11 cellular contexts compared by ENCODE assay signal in the genomic region with DNA sequence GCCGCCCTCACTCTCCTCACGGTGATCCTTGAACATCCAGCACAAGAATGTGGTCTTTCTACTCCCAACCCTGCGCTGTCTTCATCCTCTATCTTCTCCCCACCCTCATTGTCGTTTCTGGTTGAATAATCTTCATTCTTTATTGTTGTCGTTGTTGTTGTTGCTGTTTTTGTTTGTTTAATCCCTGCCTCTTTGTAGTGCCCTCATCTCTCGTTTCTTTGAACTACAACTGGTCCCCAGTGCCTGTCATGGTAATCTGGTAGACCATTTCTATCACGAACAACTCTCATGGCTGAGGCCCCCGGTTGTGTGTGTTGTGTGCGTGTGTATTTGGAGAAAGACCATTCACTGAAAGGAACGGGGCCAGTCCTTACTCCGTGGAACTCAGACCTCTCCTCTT. TPM values are rescaled to one million over a fixed set of nuclear protein-coding genes. Genes with fewer than 3 reads are reported as not detected.
DNase-seq lines count a peak whose midpoint lies in the region; ATAC-seq, FAIRE-seq and TF ChIP-seq lines count a peak whose summit lies in the region.
"Had no signal": no experiment of that assay in that cellular context is flagged by ENCODE, and none has a peak within 500 bp of the region (broad histone marks: within the 10 kb centered on the region; RNA-seq: fewer than 3 reads in every experiment).

No MANE protein-coding gene starts in this region.

- H3K4me3 ChIP-seq in HepG2 (replicated peaks in 1 of 3; ENCODE audit: insufficient read depth in 1 of 3, low read depth in 2 of 3, low read length in 3 of 3): peak overlapping the region; percentile 41 to 78 (median 56); a peak in 4 of 6 replicates
- no peak overlapping the region for H3K4me3 ChIP-seq in right lobe of liver
- peak overlapping the region; percentile 51 to 87 (median 74) for H3K4me3 ChIP-seq in mammary epithelial cell (replicated peaks in 1 of 3; ENCODE audit: insufficient read depth in 1 of 3, low read depth in 2 of 3, low read length in 3 of 3)
- H3K4me3 ChIP-seq in aorta (ENCODE audit: low read length in 2 of 2): peak overlapping the region; percentile 82 to 92

- H3K9ac ChIP-seq in HepG2 (ENCODE audit: insufficient read depth, low read depth, low read length): no peak overlapping the region
- no peak overlapping the region for H3K9ac ChIP-seq in mammary epithelial cell (ENCODE audit: insufficient read depth, low read length)

- H3K4me1 ChIP-seq in HepG2 (ENCODE audit: insufficient read depth, low read length): peaks cover 23% of the 10 kb centered on the region
- H3K4me1 ChIP-seq in right lobe of liver: peaks cover 0 to 17% (median 3%) of the 10 kb centered on the region in 4 donors
- H3K4me1 ChIP-seq in mammary epithelial cell (ENCODE audit: insufficient read depth, low read length): peaks cover 14% of the 10 kb centered on the region
- H3K4me1 ChIP-seq in aorta (ENCODE audit: control insufficient read depth in 1 of 2, insufficient read depth in 2 of 2, low read length in 2 of 2): no peaks in the 10 kb centered on the region

- TF ChIP-seq CTCF in HepG2 (CRISPR knock-in tag; IDR thresholded peaks at IDR 0.05) (no peak), right lobe of liver (IDR thresholded peaks at IDR 0.05) (no peak), mammary epithelial cell (conservative IDR thresholded peaks at IDR 0.05 in 1 of 2, IDR thresholded peaks at IDR 0.05 in 1 of 2; ENCODE audit: extremely low read depth in 1 of 2, insufficient read depth in 1 of 2, low read depth in 1 of 2, low read length in 2 of 2) (no peak)

- no TSS peak for BruUV-seq in HepG2 (replicated peaks; lab: Mats Ljungman, UMichigan)
- no TSS peak for BruUV-seq in mammary epithelial cell (replicated peaks; lab: Mats Ljungman, UMichigan)

- H4K20me1 ChIP-seq in HepG2 (ENCODE audit: insufficient read depth, low read length): no peaks in the 10 kb centered on the region
- no peaks in the 10 kb centered on the region for H4K20me1 ChIP-seq in mammary epithelial cell (ENCODE audit: insufficient read depth, low read length)

- ATAC-seq in HepG2 (peak; percentile 21), right lobe of liver (no peak), naive B cell (ENCODE audit: low read depth in 2 of 2) (no peak), aorta (ENCODE audit: low FRiP score) (no peak), GM19397 (IDR thresholded peaks at IDR 0.05; ENCODE audit: unreplicated experiment) (no peak), GM21367 (IDR thresholded peaks at IDR 0.05; ENCODE audit: unreplicated experiment) (no peak)

- H3K9me3 ChIP-seq in HepG2 (ENCODE audit: low read length) (no peaks in the 10 kb centered on the region), right lobe of liver (no peaks in the 10 kb centered on the region), mammary epithelial cell (replicated peaks; ENCODE audit: insufficient read depth, low read length) (no peaks in the 10 kb centered on the region), aorta (ENCODE audit: control insufficient read depth, low read length) (no peaks in the 10 kb centered on the region)

- H3K4me1 Mint-ChIP-seq in naive B cell: peaks cover 20 to 31% (median 29%) of the 10 kb centered on the region in 3 donors

- H3K27ac Mint-ChIP-seq in naive B cell: peak overlapping the region; percentile 7 to 94 (median 72)

- no peaks in the 10 kb centered on the region for H3K36me3 Mint-ChIP-seq in naive B cell

- CTCF ChIA-PET in HepG2 (lab: Yijun Ruan, JAX; ENCODE audit: low intra/inter-chr PET ratio, low total read pairs) (no interaction called here), mammary epithelial cell (lab: Charles Lee; ENCODE audit: low non-redundant PET) (no interaction called here)

- H3K36me3 ChIP-seq in HepG2 (replicated peaks in 1 of 2; ENCODE audit: control insufficient read depth in 1 of 2, insufficient read depth in 2 of 2, low read length in 2 of 2): no peaks in the 10 kb centered on the region
- H3K36me3 ChIP-seq in right lobe of liver: no peaks in the 10 kb centered on the region
- H3K36me3 ChIP-seq in mammary epithelial cell (ENCODE audit: insufficient read depth, low read length): no peaks in the 10 kb centered on the region
- H3K36me3 ChIP-seq in aorta (ENCODE audit: control insufficient read depth in 1 of 2, insufficient read depth in 2 of 2, low read length in 1 of 2): no peaks in the 10 kb centered on the region

- no peak overlapping the region for H3K27ac ChIP-seq in HepG2 (ENCODE audit: extremely low read length, insufficient read depth, low read length)
- H3K27ac ChIP-seq in right lobe of liver: no peak overlapping the region
- H3K27ac ChIP-seq in mammary epithelial cell (ENCODE audit: insufficient read depth, low read depth, low read length): no peak overlapping the region
- no peak overlapping the region for H3K27ac ChIP-seq in aorta (ENCODE audit: low read depth in 1 of 2, low read length in 2 of 2)

- dilution Hi-C loops in mammary epithelial cell (cut with HindIII; ENCODE audit: low sequenced_read_pairs): no loop called here

- H3K4me3 Mint-ChIP-seq in naive B cell: peak overlapping the region; percentile 70 to 93 (median 84)

- FAIRE-seq in HepG2 (lab: Jason Lieb, UNC): peak; percentile 28
- FAIRE-seq: TTC549 had no signal

- H3K79me2 ChIP-seq in HepG2 (ENCODE audit: insufficient read depth, low read length) (no peaks in the 10 kb centered on the region), mammary epithelial cell (ENCODE audit: insufficient read depth, low read length) (peaks cover 34% of the 10 kb centered on the region)

- H3K4me2 ChIP-seq in HepG2 (ENCODE audit: low read depth, low read length) (peak overlapping the region; percentile 81), mammary epithelial cell (ENCODE audit: insufficient read depth, low read depth, low read length) (peak overlapping the region; percentile 82)

- in situ Hi-C loops in HepG2 (cut with HindIII; ENCODE audit: extremely low pct_ligation_motif_present, low pct_unique_long_range_greater_than_20kb): no loop called here
- in situ Hi-C loops in mammary epithelial cell (cut with MboI; ENCODE audit: low sequenced_read_pairs in 2 of 2): no loop called here

- intact Hi-C loops in HepG2 (cut with micrococcal nuclease; ENCODE audit: unreplicated experiment) (loop anchor here (10.0 kb wide), 2 partner anchors 145 to 205 kb away; partner anchors contain the start of gene ATOSA), right lobe of liver (cut with DNase I) (no loop called here), mammary epithelial cell (cut with micrococcal nuclease) (loop anchor here (1.0 to 5.0 kb wide), 8 partner anchors 28 to 205 kb away; no protein-coding TSS in a partner anchor), aorta (cut with DNase I) (loop anchor here in 1 of 2 donors (5.0 kb wide), 1 partner anchor 37 kb away; the partner anchor contains the start of gene ARPP19)

- no peak for DNase-seq in HepG2 (ENCODE audit: low spot score)
- DNase-seq in right lobe of liver: no peak
- DNase-seq in mammary epithelial cell: no peak
- DNase-seq in naive B cell: no peak
- DNase-seq in aorta: no peak
- no peak for DNase-seq in DMS153 treated with DMSO at 0.1 percent for 48 hours (lab: John Stamatoyannopoulos, UW; ENCODE audit: unreplicated experiment)
- DNase-seq: DMS79, KBM-7 had no signal

- H3K27me3 ChIP-seq in HepG2 (ENCODE audit: control insufficient read depth in 1 of 2, insufficient read depth in 2 of 2, low read length in 2 of 2): peaks cover 3 to 42% of the 10 kb centered on the region in 2 experiments; a peak in 4 of 5 replicates
- H3K27me3 ChIP-seq in right lobe of liver: no peaks in the 10 kb centered on the region
- no peaks in the 10 kb centered on the region for H3K27me3 ChIP-seq in mammary epithelial cell (ENCODE audit: insufficient read depth, low read length)
- H3K27me3 ChIP-seq in aorta (ENCODE audit: control insufficient read depth in 1 of 2, insufficient read depth in 2 of 2, low read length in 1 of 2): no peaks in the 10 kb centered on the region

- TF ChIP-seq EP300 in HepG2 (IDR thresholded peaks at IDR 0.05; ENCODE audit: low read depth in 2 of 2, low read length in 2 of 2) (no peak), HepG2 (CRISPR knock-in tag; IDR thresholded peaks at IDR 0.05; ENCODE audit: borderline replicate concordance) (no peak)

- no peaks in the 10 kb centered on the region for H3K9me3 Mint-ChIP-seq in naive B cell

- POLR2A ChIA-PET in HepG2 (lab: Yijun Ruan, JAX): no interaction called here

- no peak for TF ChIP-seq POLR2A in HepG2 (IDR thresholded peaks at IDR 0.05; ENCODE audit: insufficient read depth in 1 of 2, low read depth in 2 of 2, low read length in 2 of 2)
- TF ChIP-seq POLR2A in right lobe of liver (IDR thresholded peaks at IDR 0.05): no peak

- 18% methylated on average over 11 of the region's 11 CpGs for WGBS in HepG2 (ENCODE audit: low lambda C conversion rate)
- WGBS in right lobe of liver (ENCODE audit: insufficient coverage, low coverage, low lambda C conversion rate, missing lambda C conversion rate): 37% methylated on average over 10 of the region's 11 CpGs
- 50% methylated on average over 11 of the region's 11 CpGs for WGBS in mammary epithelial cell (ENCODE audit: low coverage, missing lambda C conversion rate)
- 23 to 30% methylated on average over 11 of the region's 11 CpGs for WGBS in aorta, 2 donors

- TF ChIP-seq RAD21 in HepG2 (CRISPR knock-in tag; IDR thresholded peaks at IDR 0.05): no peak

- H3K27me3 Mint-ChIP-seq in naive B cell: peaks cover 0 to 4% (median 0%) of the 10 kb centered on the region in 3 donors

- no peak overlapping the region for H2AFZ ChIP-seq in HepG2 (ENCODE audit: low read length)
- peak overlapping the region; percentile 96 for H2AFZ ChIP-seq in mammary epithelial cell (ENCODE audit: low read depth, low read length)

RNA-seq across cellular contexts. Expression of gene MYO5A, which starts 1.3 kb away (rescaled TPM):
- total RNA-seq in HepG2 (2016; rRNA removed; fragmentation: Illumina TruSeq; extraction: Trizol) (4.8 and 9.4 TPM in 2 replicates), right lobe of liver (10 to 100 TPM in 2 of 6 experiments, 1 to 10 TPM in 4; 3.2 to 13.3 (median 5.0) TPM), mammary epithelial cell (10 to 100 TPM; 79.5 to 79.7 TPM), aorta (10 to 100 TPM; 34.5 to 42.1 TPM)
- total RNA-seq in HepG2 (2016; cell fraction: cytosol; rRNA removed; fragmentation: Illumina TruSeq; extraction: Trizol; ENCODE audit: low read depth): 0.91 and 1.9 TPM in 2 replicates
- total RNA-seq in HepG2 (2016; cell fraction: insoluble cytoplasmic fraction; rRNA removed; fragmentation: Illumina TruSeq; extraction: Trizol): 4.2 and 6.7 TPM in 2 replicates
- total RNA-seq in HepG2 (2016; cell fraction: membrane; rRNA removed; fragmentation: Illumina TruSeq; extraction: Trizol): 3.0 and 3.6 TPM in 2 replicates
- total RNA-seq in HepG2 (2016; cell fraction: nucleus; rRNA removed; fragmentation: Illumina TruSeq; extraction: Trizol): 4.6 and 5.9 TPM in 2 replicates
- polyA plus RNA-seq in HepG2 (2011; rRNA removed) (2.7 and 2.8 TPM in 2 replicates), mammary epithelial cell (40.2 TPM), naive B cell (ENCODE audit: low read depth in 6 of 6) (10 to 100 TPM in 2 of 6 donors, 1 to 10 TPM in 4; 3.8 to 15.0 (median 9.3) TPM), aorta (1 to 10 TPM; 5.7 to 9.5 TPM)
- 2.1 and 2.8 TPM in 2 replicates for polyA plus RNA-seq in HepG2 (2011; cell fraction: cytosol; rRNA removed)
- polyA plus RNA-seq in HepG2 (2011; cell fraction: nucleus; rRNA removed): 2.8 and 3.8 TPM in 2 replicates
- 1.3 and 1.5 TPM in 2 replicates for polyA plus RNA-seq in HepG2 (2012)
- 0.27 and 0.34 TPM in 2 replicates for polyA plus RNA-seq in HepG2 (2016; cell fraction: cytosol; fragmentation: Illumina TruSeq; extraction: Trizol; ENCODE audit: low read depth)
- polyA plus RNA-seq in HepG2 (2016; cell fraction: insoluble cytoplasmic fraction; fragmentation: Illumina TruSeq; extraction: Trizol; ENCODE audit: low read depth): 3.4 and 4.6 TPM in 2 replicates
- 0.93 and 1.1 TPM in 2 replicates for polyA plus RNA-seq in HepG2 (2016; cell fraction: membrane; fragmentation: Illumina TruSeq; extraction: Trizol; ENCODE audit: low read depth)
- polyA plus RNA-seq in HepG2 (2016; cell fraction: nucleus; fragmentation: Illumina TruSeq; extraction: Trizol; ENCODE audit: insufficient read depth, low read depth): 4.0 and 5.1 TPM in 2 replicates
- polyA minus RNA-seq in HepG2 (2011; rRNA and poly(A)+ RNA removed; ENCODE audit: low replicate concordance): 9.6 and 27.2 TPM in 2 replicates
- polyA minus RNA-seq in HepG2 (2011; cell fraction: cytosol; rRNA and poly(A)+ RNA removed): 2.6 and 5.5 TPM in 2 replicates
- polyA minus RNA-seq in HepG2 (2011; cell fraction: nucleus; rRNA and poly(A)+ RNA removed): 5.7 and 8.0 TPM in 2 replicates
- 101 TPM for polyA minus RNA-seq in mammary epithelial cell

RNA-seq across cellular contexts. Expression of gene ARPP19, which starts 38.9 kb away (rescaled TPM):
- total RNA-seq in HepG2 (2016; rRNA removed; fragmentation: Illumina TruSeq; extraction: Trizol) (123 and 213 TPM in 2 replicates), right lobe of liver (10 to 100 TPM; 47.0 to 73.9 (median 51.6) TPM), mammary epithelial cell (100 to 1,000 TPM; 153 to 200 TPM), aorta (100 to 1,000 TPM; 129 to 163 TPM)
- total RNA-seq in HepG2 (2016; cell fraction: cytosol; rRNA removed; fragmentation: Illumina TruSeq; extraction: Trizol; ENCODE audit: low read depth): 48.6 and 51.6 TPM in 2 replicates
- total RNA-seq in HepG2 (2016; cell fraction: insoluble cytoplasmic fraction; rRNA removed; fragmentation: Illumina TruSeq; extraction: Trizol): 118 and 236 TPM in 2 replicates
- 139 and 157 TPM in 2 replicates for total RNA-seq in HepG2 (2016; cell fraction: membrane; rRNA removed; fragmentation: Illumina TruSeq; extraction: Trizol)
- 60.2 and 70.4 TPM in 2 replicates for total RNA-seq in HepG2 (2016; cell fraction: nucleus; rRNA removed; fragmentation: Illumina TruSeq; extraction: Trizol)
- polyA plus RNA-seq in HepG2 (2011; rRNA removed) (52.9 and 70.8 TPM in 2 replicates), mammary epithelial cell (68.8 TPM), naive B cell (ENCODE audit: low read depth in 6 of 6) (10 to 100 TPM; 48.6 to 73.3 (median 54.2) TPM), aorta (10 to 100 TPM; 33.3 to 55.6 TPM)
- 23.7 and 50.4 TPM in 2 replicates for polyA plus RNA-seq in HepG2 (2011; cell fraction: cytosol; rRNA removed)
- polyA plus RNA-seq in HepG2 (2011; cell fraction: nucleus; rRNA removed): 8.8 and 16.4 TPM in 2 replicates
- 48.0 and 60.4 TPM in 2 replicates for polyA plus RNA-seq in HepG2 (2012)
- 47.2 and 48.8 TPM in 2 replicates for polyA plus RNA-seq in HepG2 (2016; cell fraction: cytosol; fragmentation: Illumina TruSeq; extraction: Trizol; ENCODE audit: low read depth)
- 150 and 158 TPM in 2 replicates for polyA plus RNA-seq in HepG2 (2016; cell fraction: insoluble cytoplasmic fraction; fragmentation: Illumina TruSeq; extraction: Trizol; ENCODE audit: low read depth)
- 82.4 and 95.9 TPM in 2 replicates for polyA plus RNA-seq in HepG2 (2016; cell fraction: membrane; fragmentation: Illumina TruSeq; extraction: Trizol; ENCODE audit: low read depth)
- polyA plus RNA-seq in HepG2 (2016; cell fraction: nucleus; fragmentation: Illumina TruSeq; extraction: Trizol; ENCODE audit: insufficient read depth, low read depth): 65.7 and 70.7 TPM in 2 replicates
- 44.0 and 58.4 TPM in 2 replicates for polyA minus RNA-seq in HepG2 (2011; rRNA and poly(A)+ RNA removed; ENCODE audit: low replicate concordance)
- 55.9 and 73.0 TPM in 2 replicates for polyA minus RNA-seq in HepG2 (2011; cell fraction: cytosol; rRNA and poly(A)+ RNA removed)
- 42.1 and 61.3 TPM in 2 replicates for polyA minus RNA-seq in HepG2 (2011; cell fraction: nucleus; rRNA and poly(A)+ RNA removed)
- 73.5 TPM for polyA minus RNA-seq in mammary epithelial cell

Comparison
In these comparisons a context has a peak if more than half of its experiments do, and no peak if none do; other contexts are left out.
1. H3K4me3 ChIP-seq: peak in HepG2 (3 of 3), mammary epithelial cell (3 of 3) and aorta (2 of 2); none in right lobe of liver (0 of 3).
2. intact Hi-C loops: an anchor here in HepG2 (10.0 kb wide) and mammary epithelial cell (1.0 to 5.0 kb wide); none called in right lobe of liver.